In genomic region chr2:95445317-95445716, GRCh38 we compare ENCODE assay signal across 14 cellular contexts. TPM values are rescaled to one million over a fixed set of nuclear protein-coding genes. Genes with fewer than 3 reads are reported as not detected.
"Had no signal": no experiment of that assay in that cellular context is flagged by ENCODE, and none has a peak within 500 bp of the region (broad histone marks: within the 10 kb centered on the region; RNA-seq: fewer than 3 reads in every experiment).

No MANE protein-coding gene starts in this region.

RNA-seq across cellular contexts. Expression of gene TRIM43B, which starts 39.2 kb away (rescaled TPM):
- total RNA-seq: stomach, subcutaneous adipose tissue, suprapubic skin, temporal lobe, thoracic aorta, thyroid gland, tibial nerve, transverse colon, upper lobe of left lung, upper lobe of right lung, ureter, urinary bladder, uterus, vagina had no signal
